In the genomic region with DNA sequence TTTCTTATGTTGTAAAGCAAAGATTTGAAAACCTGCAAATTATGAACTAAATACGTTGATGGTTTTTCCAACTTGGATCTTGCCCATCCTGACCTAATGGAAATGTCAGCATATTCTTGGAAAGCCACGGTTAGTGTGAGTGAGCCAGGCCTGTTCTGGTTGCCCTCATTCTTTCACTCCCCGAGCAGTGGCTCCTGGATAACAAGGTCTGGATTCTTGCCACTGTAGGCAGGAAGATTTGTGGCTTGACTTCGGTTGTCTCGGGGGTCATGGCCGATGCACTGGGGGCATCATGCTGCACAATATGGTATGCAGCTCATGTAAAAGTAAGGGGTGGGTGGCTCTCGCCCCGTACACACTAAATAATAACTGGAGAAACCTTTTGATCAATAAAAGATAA, we compare ENCODE assay signal across 25 cellular contexts.
DNase-seq lines count a peak whose midpoint lies in the region; ATAC-seq and TF ChIP-seq lines count a peak whose summit lies in the region.
"Had no signal": no experiment of that assay in that cellular context is flagged by ENCODE, and none has a peak within 500 bp of the region (broad histone marks: within the 10 kb centered on the region; RNA-seq: fewer than 3 reads in every experiment).

No MANE protein-coding gene starts in this region.

- DNase-seq in SK-N-DZ (ENCODE audit: low spot score), result peak; percentile 29
- no peak for DNase-seq in progenitor cell of endocrine pancreas (ENCODE audit: low spot score, unreplicated experiment)
- peak in 1 of 2 donors; percentile 39 for DNase-seq in uterus
- no peak for DNase-seq in activated T-helper 2 cell treated with anti-CD3 and anti-CD28 coated beads, Interferon-gamma antibody, Interleukin-2, Interleukin-4, amounts not matched to agents 10 μg/mL and 5 μg/mL and 100 μg/mL, durations not matched to agents 14 hours and 24 hours and 36 hours (ENCODE audit: low spot score)
- DNase-seq: BE2C; Calu3; CD8-positive, alpha-beta memory T cell; DMS79 treated with DMSO at 0.1 percent for 48 hours; GM23248; H7; KBM-7; MM.1S; NCI-H1694 treated with DMSO at 0.1 percent for 48 hours; NCI-H2081; NCI-H2227 treated with DMSO at 0.1 percent for 48 hours; NCI-H510A; NCI-H69; Right ventricle myocardium superior; RPMI8226 had no signal

- ATAC-seq in gastroesophageal sphincter, result no peak
- ATAC-seq in GM18868 (IDR thresholded peaks at IDR 0.05; ENCODE audit: unreplicated experiment), result no peak
- ATAC-seq in GM18861 (IDR thresholded peaks at IDR 0.05; ENCODE audit: unreplicated experiment), result no peak
- ATAC-seq in SK-N-SH treated with all-trans-retinoic acid at 6 μM for 48 hours, result no peak

- intact Hi-C loops in uterus (cut with DNase I; ENCODE audit: low total_unique reads), result no loop called here
- intact Hi-C loops in activated T-helper 2 cell treated with anti-CD3 and anti-CD28 coated beads, Interferon-gamma antibody, Interleukin-2, Interleukin-4, amounts not matched to agents 10 μg/mL and 5 μg/mL and 100 μg/mL, durations not matched to agents 14 hours and 24 hours and 36 hours (cut with micrococcal nuclease), result no loop called here

- no peak for TF ChIP-seq POLR2A in gastroesophageal sphincter (IDR thresholded peaks at IDR 0.05)
- no peak for TF ChIP-seq POLR2A in uterus (IDR thresholded peaks at IDR 0.05)

- H3K36me3 ChIP-seq in gastroesophageal sphincter (no peaks in the 10 kb centered on the region), uterus (no peaks in the 10 kb centered on the region)
- H3K36me3 ChIP-seq: BE2C, SJSA1 had no signal

- H3K9me3 ChIP-seq in gastroesophageal sphincter, result no peaks in the 10 kb centered on the region
- no peaks in the 10 kb centered on the region for H3K9me3 ChIP-seq in uterus
- H3K9me3 ChIP-seq: BE2C, SJSA1 had no signal

- TF ChIP-seq CTCF in gastroesophageal sphincter (IDR thresholded peaks at IDR 0.05) (no peak), progenitor cell of endocrine pancreas (IDR thresholded peaks at IDR 0.05; ENCODE audit: unreplicated experiment) (no peak), uterus (IDR thresholded peaks at IDR 0.05) (no peak)

- no peak overlapping the region for H3K4me3 Mint-ChIP-seq in progenitor cell of endocrine pancreas (ENCODE audit: low read depth)
- H3K4me3 Mint-ChIP-seq in activated T-helper 2 cell treated with anti-CD3 and anti-CD28 coated beads, Interferon-gamma antibody, Interleukin-2, Interleukin-4, amounts not matched to agents 10 μg/mL and 5 μg/mL and 100 μg/mL, durations not matched to agents 14 hours and 24 hours and 36 hours (ENCODE audit: low read depth), result no peak overlapping the region
- H3K4me3 Mint-ChIP-seq: CD8-positive, alpha-beta memory T cell had no signal

- H3K36me3 Mint-ChIP-seq in progenitor cell of endocrine pancreas (ENCODE audit: insufficient read depth), result peaks cover 3% of the 10 kb centered on the region
- H3K36me3 Mint-ChIP-seq in activated T-helper 2 cell treated with anti-CD3 and anti-CD28 coated beads, Interferon-gamma antibody, Interleukin-2, Interleukin-4, amounts not matched to agents 10 μg/mL and 5 μg/mL and 100 μg/mL, durations not matched to agents 14 hours and 24 hours and 36 hours (ENCODE audit: low read depth), result no peaks in the 10 kb centered on the region
- H3K36me3 Mint-ChIP-seq: CD14-positive monocyte; CD8-positive, alpha-beta memory T cell had no signal

- TF ChIP-seq EP300 in gastroesophageal sphincter (IDR thresholded peaks at IDR 0.05), result no peak

- no peaks in the 10 kb centered on the region for H3K27me3 Mint-ChIP-seq in progenitor cell of endocrine pancreas
- no peaks in the 10 kb centered on the region for H3K27me3 Mint-ChIP-seq in activated T-helper 2 cell treated with anti-CD3 and anti-CD28 coated beads, Interferon-gamma antibody, Interleukin-2, Interleukin-4, amounts not matched to agents 10 μg/mL and 5 μg/mL and 100 μg/mL, durations not matched to agents 14 hours and 24 hours and 36 hours (ENCODE audit: low read depth)

- no peaks in the 10 kb centered on the region for H3K27me3 ChIP-seq in gastroesophageal sphincter
- H3K27me3 ChIP-seq in uterus, result no peaks in the 10 kb centered on the region
- H3K27me3 ChIP-seq: BE2C, SJSA1 had no signal

- H3K9me3 Mint-ChIP-seq in progenitor cell of endocrine pancreas (ENCODE audit: low read depth), result peaks cover 6% of the 10 kb centered on the region
- H3K9me3 Mint-ChIP-seq in activated T-helper 2 cell treated with anti-CD3 and anti-CD28 coated beads, Interferon-gamma antibody, Interleukin-2, Interleukin-4, amounts not matched to agents 10 μg/mL and 5 μg/mL and 100 μg/mL, durations not matched to agents 14 hours and 24 hours and 36 hours, result no peaks in the 10 kb centered on the region

- H3K27ac ChIP-seq in gastroesophageal sphincter, result peak overlapping the region in 3 of 4 donors; percentile 15 to 71 (median 53)
- peak overlapping the region; percentile 63 to 72 for H3K27ac ChIP-seq in uterus
- H3K27ac ChIP-seq: GM23248, SJSA1 had no signal

- peaks cover 22% of the 10 kb centered on the region for H3K4me1 Mint-ChIP-seq in progenitor cell of endocrine pancreas (ENCODE audit: low read depth)
- H3K4me1 Mint-ChIP-seq in activated T-helper 2 cell treated with anti-CD3 and anti-CD28 coated beads, Interferon-gamma antibody, Interleukin-2, Interleukin-4, amounts not matched to agents 10 μg/mL and 5 μg/mL and 100 μg/mL, durations not matched to agents 14 hours and 24 hours and 36 hours (ENCODE audit: low read depth), result no peaks in the 10 kb centered on the region
- H3K4me1 Mint-ChIP-seq: CD14-positive monocyte; CD8-positive, alpha-beta memory T cell had no signal

- H3K4me1 ChIP-seq in gastroesophageal sphincter (peaks cover 3 to 48% (median 8%) of the 10 kb centered on the region in 3 donors), uterus (peaks cover 7 to 25% of the 10 kb centered on the region in 2 donors)
- H3K4me1 ChIP-seq: BE2C had no signal

- H3K4me3 ChIP-seq in gastroesophageal sphincter (no peak overlapping the region), uterus (no peak overlapping the region)
- H3K4me3 ChIP-seq: GM23248, SJSA1 had no signal

- peak overlapping the region; percentile 62 for H3K27ac Mint-ChIP-seq in progenitor cell of endocrine pancreas
- no peak overlapping the region for H3K27ac Mint-ChIP-seq in activated T-helper 2 cell treated with anti-CD3 and anti-CD28 coated beads, Interferon-gamma antibody, Interleukin-2, Interleukin-4, amounts not matched to agents 10 μg/mL and 5 μg/mL and 100 μg/mL, durations not matched to agents 14 hours and 24 hours and 36 hours
- H3K27ac Mint-ChIP-seq: CD14-positive monocyte; CD8-positive, alpha-beta memory T cell had no signal

- WGBS in gastroesophageal sphincter (ENCODE audit: low coverage in 1 of 2), 2 donors, result 13 to 22% methylated on average over 2 to 5 of the region's 8 CpGs

TF ChIP-seq in SK-N-SH treated with all-trans-retinoic acid at 6 μM for 48 hours, 23 proteins besides CTCF, POLR2A, EP300 and RAD21:
- TF ChIP-seq OSR1 (CRISPR knock-in tag; IDR thresholded peaks at IDR 0.05) (no peak), ZNF565 (CRISPR knock-in tag; conservative IDR thresholded peaks at IDR 0.05; ENCODE audit: low read depth) (no peak)
- TF ChIP-seq, protein P1, sequence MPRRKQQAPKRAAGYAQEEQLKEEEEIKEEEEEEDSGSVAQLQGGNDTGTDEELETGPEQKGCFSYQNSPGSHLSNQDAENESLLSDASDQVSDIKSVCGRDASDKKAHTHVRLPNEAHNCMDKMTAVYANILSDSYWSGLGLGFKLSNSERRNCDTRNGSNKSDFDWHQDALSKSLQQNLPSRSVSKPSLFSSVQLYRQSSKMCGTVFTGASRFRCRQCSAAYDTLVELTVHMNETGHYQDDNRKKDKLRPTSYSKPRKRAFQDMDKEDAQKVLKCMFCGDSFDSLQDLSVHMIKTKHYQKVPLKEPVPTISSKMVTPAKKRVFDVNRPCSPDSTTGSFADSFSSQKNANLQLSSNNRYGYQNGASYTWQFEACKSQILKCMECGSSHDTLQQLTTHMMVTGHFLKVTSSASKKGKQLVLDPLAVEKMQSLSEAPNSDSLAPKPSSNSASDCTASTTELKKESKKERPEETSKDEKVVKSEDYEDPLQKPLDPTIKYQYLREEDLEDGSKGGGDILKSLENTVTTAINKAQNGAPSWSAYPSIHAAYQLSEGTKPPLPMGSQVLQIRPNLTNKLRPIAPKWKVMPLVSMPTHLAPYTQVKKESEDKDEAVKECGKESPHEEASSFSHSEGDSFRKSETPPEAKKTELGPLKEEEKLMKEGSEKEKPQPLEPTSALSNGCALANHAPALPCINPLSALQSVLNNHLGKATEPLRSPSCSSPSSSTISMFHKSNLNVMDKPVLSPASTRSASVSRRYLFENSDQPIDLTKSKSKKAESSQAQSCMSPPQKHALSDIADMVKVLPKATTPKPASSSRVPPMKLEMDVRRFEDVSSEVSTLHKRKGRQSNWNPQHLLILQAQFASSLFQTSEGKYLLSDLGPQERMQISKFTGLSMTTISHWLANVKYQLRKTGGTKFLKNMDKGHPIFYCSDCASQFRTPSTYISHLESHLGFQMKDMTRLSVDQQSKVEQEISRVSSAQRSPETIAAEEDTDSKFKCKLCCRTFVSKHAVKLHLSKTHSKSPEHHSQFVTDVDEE (CRISPR knock-in tag; IDR thresholded peaks at IDR 0.05), result no peak
TF ChIP-seq in SK-N-SH treated with all-trans-retinoic acid at 6 μM for 48 hours: peak in this region for 0.
